25 cellular contexts compared by ENCODE assay signal in genomic region chr5:54725391-54726280, GRCh38.
DNase-seq lines count a peak whose midpoint lies in the region; ATAC-seq and TF ChIP-seq lines count a peak whose summit lies in the region.
"Had no signal": no experiment of that assay in that cellular context is flagged by ENCODE, and none has a peak within 500 bp of the region (broad histone marks: within the 10 kb centered on the region; RNA-seq: fewer than 3 reads in every experiment).

No MANE protein-coding gene starts in this region.

- POLR2A ChIA-PET in A673 (lab: Charles Lee; ENCODE audit: low non-redundant PET) = no interaction called here

- H3K27ac ChIP-seq in A673 (ENCODE audit: low read depth, low read length, poor library complexity, severe bottlenecking) (peak overlapping the region; percentile 99), brain microvascular endothelial cell (no peak overlapping the region), right cardiac atrium (ENCODE audit: low read length) (no peak overlapping the region)
- H3K27ac ChIP-seq: thyroid gland had no signal

- no peaks in the 10 kb centered on the region for H3K27me3 ChIP-seq in A673 (replicated peaks; ENCODE audit: insufficient read depth, low read depth, low read length, poor library complexity)
- no peaks in the 10 kb centered on the region for H3K27me3 ChIP-seq in brain microvascular endothelial cell (replicated peaks)
- H3K27me3 ChIP-seq in right cardiac atrium (ENCODE audit: control insufficient read depth, insufficient read depth) = no peaks in the 10 kb centered on the region
- H3K27me3 ChIP-seq: thyroid gland had no signal

- DNase-seq in A673 (ENCODE audit: low spot score) (no peak), HT1080 (ENCODE audit: low read depth) (peak; percentile 15), brain microvascular endothelial cell (peak; percentile 34), iris pigment epithelial cell (ENCODE audit: low read depth) (peak; percentile 67), foreskin melanocyte (no peak), NCI-H1105 (lab: John Stamatoyannopoulos, UW) (no peak), right cardiac atrium (no peak), NCI-H2227 treated with DMSO at 0.1 percent for 48 hours (lab: John Stamatoyannopoulos, UW) (no peak)
- DNase-seq: 8988T; activated CD4-positive, CD25-positive, alpha-beta regulatory T cell treated with anti-CD3 and anti-CD28 coated beads, Interleukin-2, amount 50 U/mL, for 72 hours; activated CD8-positive, alpha-beta T cell treated with anti-CD3 and anti-CD28 coated beads for 36 hours; activated naive CD4-positive, alpha-beta T cell; activated T-cell treated with anti-CD3 and anti-CD28 coated beads, Interleukin-2, amount 50 U/mL, for 24 hours; amygdala; central memory CD4-positive, alpha-beta T cell; effector CD4-positive, alpha-beta T cell; erythroblast; naive B cell; NCI-H1694 treated with DMSO at 0.1 percent for 48 hours; NCI-H748 treated with DMSO at 0.1 percent for 48 hours; Right ventricle myocardium superior; stimulated activated CD4-positive, alpha-beta T cell treated with anti-CD3 and anti-CD28 coated beads, Interleukin-12 subunit alpha, Interleukin-12 subunit beta, amount 100 ng/mL, for 4 hours; thyroid gland had no signal

- no peaks in the 10 kb centered on the region for H3K9me3 ChIP-seq in A673 (ENCODE audit: low read depth, low read length, poor library complexity, severe bottlenecking)
- H3K9me3 ChIP-seq in right cardiac atrium (ENCODE audit: control insufficient read depth, low read length) = no peaks in the 10 kb centered on the region
- H3K9me3 ChIP-seq: HAP-1, thyroid gland had no signal

- H3K4me1 ChIP-seq in A673 (ENCODE audit: insufficient read depth, low read length, poor library complexity, severe bottlenecking) = peaks cover 61% of the 10 kb centered on the region
- no peaks in the 10 kb centered on the region for H3K4me1 ChIP-seq in right cardiac atrium (ENCODE audit: control insufficient read depth, insufficient read depth, low read length)
- H3K4me1 ChIP-seq: HAP-1, thyroid gland had no signal

- H3K4me3 ChIP-seq in A673 (ENCODE audit: low read depth, low read length, poor library complexity, severe bottlenecking) (no peak overlapping the region), brain microvascular endothelial cell (ENCODE audit: low read depth, low read length) (no peak overlapping the region), right cardiac atrium (ENCODE audit: low read length) (no peak overlapping the region)
- H3K4me3 ChIP-seq: HAP-1, K562, thyroid gland had no signal

- in situ Hi-C loops in brain microvascular endothelial cell (cut with HindIII; ENCODE audit: low pct_ligation_motif_present, low sequenced_read_pairs) = no loop called here

- intact Hi-C loops in A673 (cut with micrococcal nuclease; ENCODE audit: unreplicated experiment) (loop anchor here (10.0 kb wide), 2 partner anchors 439 to 481 kb away; partner anchors contain the start of gene GPX8), right cardiac atrium (cut with DNase I) (no loop called here)

- 48% methylated on average over 2 of the region's 2 CpGs for WGBS in right cardiac atrium

- H3K36me3 ChIP-seq in A673 (ENCODE audit: insufficient read depth, low read length, poor library complexity, severe bottlenecking) (no peaks in the 10 kb centered on the region), brain microvascular endothelial cell (replicated peaks) (no peaks in the 10 kb centered on the region)
- H3K36me3 ChIP-seq: HAP-1, thyroid gland had no signal

- no peak for ATAC-seq in right cardiac atrium
- ATAC-seq: activated CD8-positive, alpha-beta T cell treated with anti-CD3 and anti-CD28 coated beads for 36 hours; K562 had no signal

- CTCF ChIA-PET in A673 (lab: Charles Lee) = interaction anchor here (1.0 kb wide), 1 partner anchor 119 kb away, joined by 4 read pairs; no protein-coding TSS in a partner anchor

- BruUV-seq in A673 (replicated peaks; lab: Mats Ljungman, UMichigan) = no TSS peak

- TF ChIP-seq CTCF in A673 (conservative IDR thresholded peaks at IDR 0.05; ENCODE audit: low read depth, low read length) (no peak), brain microvascular endothelial cell (IDR thresholded peaks at IDR 0.05; ENCODE audit: low read depth, low read length, missing control alignments) (no peak)

Comparison
In these comparisons a context has a peak if more than half of its experiments do, and no peak if none do; other contexts are left out.
1. DNase-seq: peak in HT1080 (single experiment), brain microvascular endothelial cell (single experiment) and iris pigment epithelial cell (single experiment); none in A673 (single experiment), foreskin melanocyte (single experiment), NCI-H1105 (single experiment), right cardiac atrium (0 of 3) and NCI-H2227 treated with DMSO at 0.1 percent for 48 hours (single experiment).